ENCODE assay signal across 7 cellular contexts in the genomic region with DNA sequence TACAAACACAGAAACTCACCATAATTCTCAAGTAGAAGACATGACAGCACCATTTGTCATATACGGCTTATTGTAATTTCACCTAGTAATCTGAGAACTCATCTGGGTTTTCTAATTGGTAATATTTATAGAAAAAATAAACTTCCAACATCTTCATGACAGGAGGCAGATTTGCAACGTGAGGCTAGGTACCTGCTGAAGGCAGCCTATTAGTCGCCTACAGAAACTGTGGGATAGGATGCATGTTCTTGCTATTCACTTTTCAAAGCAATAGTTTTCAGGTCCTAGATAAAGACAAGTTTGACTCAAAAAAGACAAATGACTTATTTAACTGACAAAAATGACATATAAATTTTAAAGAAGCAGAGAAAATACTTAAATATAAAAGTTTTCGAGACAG. TPM values are rescaled to one million over a fixed set of nuclear protein-coding genes. Genes with fewer than 3 reads are reported as not detected.
"Had no signal": no experiment of that assay in that cellular context is flagged by ENCODE, and none has a peak within 500 bp of the region (broad histone marks: within the 10 kb centered on the region; RNA-seq: fewer than 3 reads in every experiment).

No MANE protein-coding gene starts in this region.

- H2AFZ ChIP-seq: GM23248 had no signal

- H3K27ac ChIP-seq: GM23248 had no signal

- DNase-seq: GM23248, H9, HCEC 1CT, IMR-90, KG1 had no signal

- H3K9ac ChIP-seq: GM23248 had no signal

- H3K4me3 Mint-ChIP-seq: H9 had no signal

- H3K27ac Mint-ChIP-seq: H9 had no signal

- H3K4me3 ChIP-seq: GM23248, K562 had no signal

RNA-seq across cellular contexts. Expression of a gene that starts 2.9 kb away (rescaled TPM):
- total RNA-seq: HT-29 had no signal
- polyA plus RNA-seq: IMR-90 had no signal

RNA-seq across cellular contexts. Expression of a gene that starts 35.2 kb away (rescaled TPM):
- polyA plus RNA-seq: K562 had no signal
